Comparison of ENCODE assay signal across 11 cellular contexts in the genomic region with DNA sequence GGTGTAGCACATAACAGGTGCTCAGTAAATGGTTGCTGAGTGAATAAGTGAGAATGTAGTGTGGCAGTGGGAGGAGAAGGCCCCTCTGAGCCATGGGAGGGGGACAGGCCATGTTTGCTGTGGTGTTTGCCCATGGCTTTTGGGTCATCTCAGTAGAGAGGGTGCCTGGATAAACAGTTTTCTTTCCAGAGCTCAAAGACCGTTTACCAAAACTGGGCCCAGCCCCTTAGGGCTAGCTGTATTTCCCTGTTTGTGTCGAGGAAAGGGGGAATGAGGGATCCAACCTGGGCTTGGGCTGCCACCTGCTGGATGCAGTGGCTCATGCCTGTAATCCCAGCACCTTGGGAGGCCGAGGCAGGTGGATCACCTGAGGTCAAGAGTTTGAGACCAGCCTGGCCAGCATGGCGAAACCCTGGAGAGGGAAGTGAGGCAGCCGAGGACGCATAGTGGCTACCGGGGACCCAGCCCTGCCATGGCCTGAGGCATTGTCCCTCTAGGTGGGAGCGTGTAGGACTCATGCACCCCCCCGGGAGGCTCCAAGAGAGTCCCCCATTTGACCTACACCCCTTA. TPM values are rescaled to one million over a fixed set of nuclear protein-coding genes. Genes with fewer than 3 reads are reported as not detected.
DNase-seq lines count a peak whose midpoint lies in the region; ATAC-seq and TF ChIP-seq lines count a peak whose summit lies in the region.
"Had no signal": no experiment of that assay in that cellular context is flagged by ENCODE, and none has a peak within 500 bp of the region (broad histone marks: within the 10 kb centered on the region; RNA-seq: fewer than 3 reads in every experiment).

No MANE protein-coding gene starts in this region.

- H3K36me3 ChIP-seq in A673 (ENCODE audit: insufficient read depth, low read length, poor library complexity, severe bottlenecking): no peaks in the 10 kb centered on the region
- no peaks in the 10 kb centered on the region for H3K36me3 ChIP-seq in hepatocyte (replicated peaks; ENCODE audit: insufficient read depth, low read depth)

- H2AFZ ChIP-seq in hepatocyte: no peak overlapping the region

- no peak overlapping the region for H3K27ac Mint-ChIP-seq in activated CD4-positive, alpha-beta T cell treated with anti-CD3 and anti-CD28 coated beads for 36 hours

- intact Hi-C loops in A673 (cut with micrococcal nuclease; ENCODE audit: unreplicated experiment): loop anchor here (1.0 kb wide), 1 partner anchor 583 kb away; no protein-coding TSS in a partner anchor
- intact Hi-C loops in activated CD4-positive, alpha-beta T cell treated with anti-CD3 and anti-CD28 coated beads for 36 hours (cut with DNase I, micrococcal nuclease): loop anchor here in 1 of 2 experiments (10.0 kb wide), 1 partner anchor 511 kb away; no protein-coding TSS in a partner anchor

- H3K27me3 ChIP-seq in A673 (replicated peaks; ENCODE audit: insufficient read depth, low read depth, low read length, poor library complexity) (no peaks in the 10 kb centered on the region), hepatocyte (no peaks in the 10 kb centered on the region)

- no peaks in the 10 kb centered on the region for H3K79me2 ChIP-seq in hepatocyte

- H3K27ac ChIP-seq in A673 (ENCODE audit: low read depth, low read length, poor library complexity, severe bottlenecking): no peak overlapping the region
- no peak overlapping the region for H3K27ac ChIP-seq in hepatocyte

- peak; percentile 83 for TF ChIP-seq CTCF in A673 (conservative IDR thresholded peaks at IDR 0.05; ENCODE audit: low read depth, low read length)
- TF ChIP-seq CTCF in GM13977 (IDR thresholded peaks at IDR 0.05; ENCODE audit: extremely low read depth, insufficient read depth, missing control alignments): peak; percentile 58
- TF ChIP-seq CTCF in hepatocyte (IDR thresholded peaks at IDR 0.05; ENCODE audit: poor library complexity): peak; percentile 43

- in situ Hi-C loops in GM13977 (cut with MboI; ENCODE audit: low pct_unique_long_range_greater_than_20kb, low sequenced_read_pairs, unreplicated experiment): loop anchor here (25.0 kb wide), 1 partner anchor 503 kb away; no protein-coding TSS in a partner anchor

- no peak overlapping the region for H3K4me2 ChIP-seq in hepatocyte

- peaks cover 11% of the 10 kb centered on the region for H3K4me1 Mint-ChIP-seq in activated CD4-positive, alpha-beta T cell treated with anti-CD3 and anti-CD28 coated beads for 36 hours

- H4K20me1 ChIP-seq in hepatocyte (ENCODE audit: insufficient read depth, poor library complexity, severe bottlenecking): no peaks in the 10 kb centered on the region

- H3K27me3 Mint-ChIP-seq in activated CD4-positive, alpha-beta T cell treated with anti-CD3 and anti-CD28 coated beads for 36 hours: peaks cover 9% of the 10 kb centered on the region

- BruUV-seq in A673 (replicated peaks; lab: Mats Ljungman, UMichigan): no TSS peak

- H3K9me3 Mint-ChIP-seq in activated CD4-positive, alpha-beta T cell treated with anti-CD3 and anti-CD28 coated beads for 36 hours (ENCODE audit: low read depth): no peaks in the 10 kb centered on the region

- H3K36me3 Mint-ChIP-seq in activated CD4-positive, alpha-beta T cell treated with anti-CD3 and anti-CD28 coated beads for 36 hours (ENCODE audit: low read depth): no peaks in the 10 kb centered on the region

- H3K4me3 Mint-ChIP-seq in activated CD4-positive, alpha-beta T cell treated with anti-CD3 and anti-CD28 coated beads for 36 hours: no peak overlapping the region

- no peak overlapping the region for H3K4me3 ChIP-seq in A673 (ENCODE audit: low read depth, low read length, poor library complexity, severe bottlenecking)
- H3K4me3 ChIP-seq in hepatocyte: no peak overlapping the region

- POLR2A ChIA-PET in A673 (lab: Charles Lee; ENCODE audit: low non-redundant PET): no interaction called here
- POLR2A ChIA-PET in activated CD4-positive, alpha-beta T cell treated with anti-CD3 and anti-CD28 coated beads for 36 hours (lab: Charles Lee): no interaction called here

- ATAC-seq in GM18519 (IDR thresholded peaks at IDR 0.05; ENCODE audit: low FRiP score, unreplicated experiment): no peak
- ATAC-seq in activated CD4-positive, alpha-beta T cell treated with anti-CD3 and anti-CD28 coated beads for 36 hours: no peak

- peak; percentile 81 for DNase-seq in A673 (ENCODE audit: low spot score)
- no peak for DNase-seq in GM13977 (ENCODE audit: low spot score)
- peak; percentile 52 for DNase-seq in SW480 (ENCODE audit: low spot score)
- DNase-seq in hepatocyte (ENCODE audit: low spot score): no peak
- no peak for DNase-seq in NCI-H146 (lab: John Stamatoyannopoulos, UW)
- DNase-seq in activated CD4-positive, alpha-beta T cell treated with anti-CD3 and anti-CD28 coated beads for 36 hours: no peak
- no peak for DNase-seq in UCSD-AML1 (lab: John Stamatoyannopoulos, UW; ENCODE audit: unreplicated experiment)
- DNase-seq: activated CD4-positive, alpha-beta T cell treated with anti-CD3 and anti-CD28 coated beads, Interleukin-2, amount 50 U/mL, for 4 hours; HCEC 1CT; NCI-H345 had no signal

- CTCF ChIA-PET in A673 (lab: Charles Lee): interaction anchor here (0.6 to 2.4 kb wide), 9 partner anchors 9 to 672 kb away, joined by 3 to 24 read pairs (median 4); a partner anchor contains a TSS
- CTCF ChIA-PET in activated CD4-positive, alpha-beta T cell treated with anti-CD3 and anti-CD28 coated beads for 36 hours (lab: Charles Lee): interaction anchor here (0.6 to 1.4 kb wide), 3 partner anchors 8 to 24 kb away, joined by 3 read pairs; a partner anchor contains a TSS

- 64% methylated on average over 9 of the region's 9 CpGs for WGBS in hepatocyte (ENCODE audit: low lambda C conversion rate, missing lambda C conversion rate)

- H3K9me3 ChIP-seq in A673 (ENCODE audit: low read depth, low read length, poor library complexity, severe bottlenecking) (no peaks in the 10 kb centered on the region), hepatocyte (ENCODE audit: low read depth) (no peaks in the 10 kb centered on the region)

- no peaks in the 10 kb centered on the region for H3K9me2 ChIP-seq in hepatocyte (replicated peaks; ENCODE audit: insufficient read depth)

- H3K4me1 ChIP-seq in A673 (ENCODE audit: insufficient read depth, low read length, poor library complexity, severe bottlenecking) (no peaks in the 10 kb centered on the region), hepatocyte (ENCODE audit: insufficient read depth) (no peaks in the 10 kb centered on the region)

RNA-seq across cellular contexts. Expression of a gene that starts 8.7 kb away (rescaled TPM):
- total RNA-seq in A673 (2021) (52.8 and 56.0 TPM in 2 replicates), hepatocyte (13.4 and 32.9 TPM in 2 replicates)
- 12.6 and 19.6 TPM in 2 replicates for polyA plus RNA-seq in hepatocyte
- 10 to 100 TPM; 16.8 to 17.8 TPM for total RNA-seq in activated CD4-positive, alpha-beta T cell treated with anti-CD3 and anti-CD28 coated beads for 36 hours

RNA-seq across cellular contexts. Expression of a gene that starts 20.0 kb away (rescaled TPM):
- 0.69 TPM in 1 of 2 replicates, not detected in the other for total RNA-seq in A673 (2021)
- total RNA-seq in hepatocyte: 0.16 and 1.0 TPM in 2 replicates
- polyA plus RNA-seq in hepatocyte: not detected in 2 replicates
- under 1 TPM in 1 of 2 experiments, not detected in 1; 0.09 TPM for total RNA-seq in activated CD4-positive, alpha-beta T cell treated with anti-CD3 and anti-CD28 coated beads for 36 hours

RNA-seq across cellular contexts. Expression of a gene that starts 42.9 kb away (rescaled TPM):
- total RNA-seq in A673 (2021): 2,517 and 2,519 TPM in 2 replicates
- 69.6 and 80.2 TPM in 2 replicates for total RNA-seq in hepatocyte
- polyA plus RNA-seq in hepatocyte: 81.9 and 82.9 TPM in 2 replicates
- total RNA-seq in activated CD4-positive, alpha-beta T cell treated with anti-CD3 and anti-CD28 coated beads for 36 hours: under 1 TPM; 0.50 to 0.77 TPM

Comparison
In these comparisons a context has a peak if more than half of its experiments do, and no peak if none do; other contexts are left out.
1. DNase-seq: peak in A673 (single experiment) and SW480 (single experiment); none in GM13977 (single experiment), hepatocyte (single experiment), NCI-H146 (single experiment), activated CD4-positive, alpha-beta T cell treated with anti-CD3 and anti-CD28 coated beads for 36 hours (single experiment) and UCSD-AML1 (single experiment).
2. RNA of a gene that starts 42.9 kb away (total RNA-seq): 2,517 to 2,519 TPM in A673 and 69.6 to 80.2 TPM in hepatocyte; 0.50 to 0.77 TPM in activated CD4-positive, alpha-beta T cell treated with anti-CD3 and anti-CD28 coated beads for 36 hours; every median in the first group is over 10 times any median in the second.
3. Peak in every context shown above with its lines, with median percentiles within 50 percentile points of each other: CTCF ChIP-seq.